23 cellular contexts compared by ENCODE assay signal in the genomic region with DNA sequence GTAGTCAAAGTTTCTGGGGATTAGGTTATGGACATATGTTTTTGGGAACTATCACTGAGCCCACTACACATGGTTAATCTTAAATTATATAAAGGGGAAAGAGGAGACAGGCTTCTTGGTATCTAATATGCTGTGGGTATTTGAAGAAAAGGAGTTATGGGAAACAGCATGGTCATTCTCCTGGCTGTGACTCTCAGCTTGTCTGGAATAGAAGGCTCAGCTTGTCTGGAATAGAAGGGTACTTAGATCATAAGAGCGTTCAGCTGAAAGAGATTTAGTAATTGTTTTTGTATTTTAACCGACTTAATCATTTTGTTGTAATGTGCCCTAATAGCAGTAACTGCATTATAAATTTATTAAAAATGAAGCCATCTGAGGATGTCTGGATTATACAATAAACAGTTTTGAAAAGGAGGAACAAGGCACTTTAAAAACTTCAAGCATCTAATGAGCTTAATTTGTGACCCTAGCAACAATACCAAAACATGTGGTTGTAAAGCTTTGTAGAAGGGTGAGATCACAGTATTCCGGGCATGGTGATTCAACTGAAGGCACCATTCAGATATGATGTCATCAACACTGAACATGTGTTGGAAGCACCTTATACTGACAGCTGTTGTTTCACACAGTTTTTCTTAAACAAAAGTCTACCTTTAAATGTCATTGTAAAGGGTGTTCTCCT.
"Had no signal": no experiment of that assay in that cellular context is flagged by ENCODE, and none has a peak within 500 bp of the region (broad histone marks: within the 10 kb centered on the region; RNA-seq: fewer than 3 reads in every experiment).

No MANE protein-coding gene starts in this region.

- H3K4me1 ChIP-seq: gastroesophageal sphincter, heart left ventricle, psoas muscle, tibial artery had no signal

- H3K9me3 ChIP-seq: gastroesophageal sphincter, neutrophil, ovary, psoas muscle, tibial artery had no signal

- H3K4me3 Mint-ChIP-seq: activated CD4-positive, alpha-beta memory T cell treated with anti-CD3 and anti-CD28 coated beads, Interleukin-2, amount 10 ng/mL, durations not matched to agents 7 days and 5 days; activated naive CD8-positive, alpha-beta T cell treated with anti-CD3 and anti-CD28 coated beads, Interleukin-2, amount 50 U/mL, for 24 hours; nephron; stimulated activated naive CD8-positive, alpha-beta T cell treated with anti-CD3 and anti-CD28 coated beads, Interleukin-15, Interleukin-2, amounts not matched to agents 100 ng/mL and 50 ng/mL, for 24 hours had no signal

- H3K4me1 Mint-ChIP-seq: activated CD4-positive, alpha-beta memory T cell treated with anti-CD3 and anti-CD28 coated beads, Interleukin-2, amount 10 ng/mL, durations not matched to agents 7 days and 5 days; activated naive CD8-positive, alpha-beta T cell treated with anti-CD3 and anti-CD28 coated beads, Interleukin-2, amount 50 U/mL, for 24 hours; nephron had no signal

- H3K4me3 ChIP-seq: gastroesophageal sphincter, heart left ventricle, ovary, psoas muscle, tibial artery had no signal

- H3K27ac Mint-ChIP-seq: activated CD4-positive, alpha-beta memory T cell treated with anti-CD3 and anti-CD28 coated beads, Interleukin-2, amount 10 ng/mL, durations not matched to agents 7 days and 5 days; activated naive CD8-positive, alpha-beta T cell treated with anti-CD3 and anti-CD28 coated beads, Interleukin-2, amount 50 U/mL, for 24 hours; nephron; stimulated activated naive CD8-positive, alpha-beta T cell treated with anti-CD3 and anti-CD28 coated beads, Interleukin-15, Interleukin-2, amounts not matched to agents 100 ng/mL and 50 ng/mL, for 24 hours had no signal

- H3K27ac ChIP-seq: brain microvascular endothelial cell, gastroesophageal sphincter, heart left ventricle, neutrophil, ovary, psoas muscle, tibial artery had no signal

- H3K9me3 Mint-ChIP-seq: nephron had no signal

- H3K36me3 ChIP-seq: brain microvascular endothelial cell, gastroesophageal sphincter, heart left ventricle, neutrophil, ovary, tibial artery had no signal

- H3K27me3 ChIP-seq: brain microvascular endothelial cell, gastroesophageal sphincter, heart left ventricle, neutrophil, ovary, tibial artery had no signal

- H3K27me3 Mint-ChIP-seq: activated CD4-positive, alpha-beta memory T cell treated with anti-CD3 and anti-CD28 coated beads, Interleukin-2, amount 10 ng/mL, durations not matched to agents 7 days and 5 days; activated naive CD8-positive, alpha-beta T cell treated with anti-CD3 and anti-CD28 coated beads, Interleukin-2, amount 50 U/mL, for 24 hours; stimulated activated naive CD8-positive, alpha-beta T cell treated with anti-CD3 and anti-CD28 coated beads, Interleukin-15, Interleukin-2, amounts not matched to agents 100 ng/mL and 50 ng/mL, for 24 hours had no signal

- DNase-seq: activated CD4-positive, alpha-beta memory T cell treated with anti-CD3 and anti-CD28 coated beads, Interleukin-2, amount 10 ng/mL, durations not matched to agents 7 days and 5 days; activated CD4-positive, alpha-beta T cell treated with anti-CD3 and anti-CD28 coated beads for 48 hours; activated effector memory CD4-positive, alpha-beta T cell treated with anti-CD3 and anti-CD28 coated beads, Interleukin-2, amount 50 U/mL, for 16 hours; activated naive CD4-positive, alpha-beta T cell treated with anti-CD3 and anti-CD28 coated beads, Interleukin-2, amount 50 U/mL, for 16 hours; activated naive CD8-positive, alpha-beta T cell treated with anti-CD3 and anti-CD28 coated beads, Interleukin-2, amount 50 U/mL, for 24 hours; anterior cingulate cortex; brain microvascular endothelial cell; central memory CD4-positive, alpha-beta T cell; dermis blood vessel endothelial cell; effector CD8-positive, alpha-beta T cell; heart left ventricle; islet precursor cell; left cardiac atrium; ovary; psoas muscle; right cardiac atrium; stimulated activated CD4-positive, alpha-beta T cell treated with anti-CD3 and anti-CD28 coated beads, Interleukin-1b, Interleukin-23, amount 100 ng/mL, for 48 hours; substantia nigra; tibial artery had no signal
